Comparison of ENCODE assay signal across 1 cellular context in the genomic region with DNA sequence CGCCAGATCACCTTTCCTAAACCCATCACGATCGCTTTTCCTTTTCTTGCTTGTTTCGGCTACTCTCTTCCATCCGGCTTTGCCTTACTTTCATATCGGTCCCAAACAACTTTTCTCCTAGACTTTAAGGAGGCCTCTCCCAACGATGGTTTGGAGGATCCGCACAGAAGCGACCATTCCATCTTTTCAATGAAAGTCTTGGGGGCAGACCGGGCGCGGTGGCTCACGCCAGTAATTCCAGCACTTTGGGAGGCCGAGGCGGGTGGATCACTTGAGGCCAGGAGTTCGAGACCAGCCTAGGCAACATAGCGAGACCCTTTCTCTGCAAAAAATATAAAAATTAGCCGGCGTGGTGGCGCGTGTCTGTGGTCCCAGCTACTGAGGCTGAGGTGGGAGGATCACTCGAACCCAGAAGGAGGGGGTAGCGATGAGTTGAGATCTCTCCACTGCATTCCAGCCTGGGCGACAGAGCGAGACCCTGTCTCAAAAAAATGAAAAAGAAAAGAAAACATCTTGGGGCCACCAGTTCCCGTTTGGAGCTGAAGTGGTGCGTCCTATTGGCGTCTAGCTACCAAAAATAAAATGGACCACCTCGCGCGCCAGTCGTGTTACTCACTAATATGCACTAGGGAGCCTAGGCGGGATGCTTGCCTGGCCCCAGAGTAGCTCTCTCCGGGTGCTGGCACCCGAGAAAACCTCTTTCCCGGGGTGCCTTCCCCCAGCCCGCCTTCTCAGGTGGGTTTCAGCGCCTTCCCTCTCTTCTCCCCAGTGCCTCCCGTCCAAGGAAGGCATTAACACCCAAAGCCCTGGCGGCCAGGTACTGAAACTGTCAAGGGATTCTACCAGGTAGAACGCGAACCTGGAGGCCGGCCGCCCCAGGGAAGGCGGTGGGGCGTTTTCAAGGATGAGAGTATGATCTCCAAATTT.
TF ChIP-seq lines count a peak whose summit lies in the region.

No MANE protein-coding gene starts in this region.

TF ChIP-seq in HepG2, 621 proteins besides CTCF, POLR2A, EP300 and RAD21 (continued from another document and continues in another):
- TF ChIP-seq, protein P1, sequence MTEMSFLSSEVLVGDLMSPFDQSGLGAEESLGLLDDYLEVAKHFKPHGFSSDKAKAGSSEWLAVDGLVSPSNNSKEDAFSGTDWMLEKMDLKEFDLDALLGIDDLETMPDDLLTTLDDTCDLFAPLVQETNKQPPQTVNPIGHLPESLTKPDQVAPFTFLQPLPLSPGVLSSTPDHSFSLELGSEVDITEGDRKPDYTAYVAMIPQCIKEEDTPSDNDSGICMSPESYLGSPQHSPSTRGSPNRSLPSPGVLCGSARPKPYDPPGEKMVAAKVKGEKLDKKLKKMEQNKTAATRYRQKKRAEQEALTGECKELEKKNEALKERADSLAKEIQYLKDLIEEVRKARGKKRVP (CRISPR knock-in tag; IDR thresholded peaks at IDR 0.05): no peak
- TF ChIP-seq RXRA (CRISPR knock-in tag; IDR thresholded peaks at IDR 0.05) (no peak), SETDB1 (CRISPR knock-in tag; IDR thresholded peaks at IDR 0.05; ENCODE audit: borderline replicate concordance) (no peak), CCAR2 (optimal IDR thresholded peaks at IDR 0.05; ENCODE audit: low read depth, low read length) (no peak), ZFYVE20 (CRISPR knock-in tag; IDR thresholded peaks at IDR 0.05; ENCODE audit: borderline replicate concordance, low read depth) (no peak), ZNF572 (CRISPR knock-in tag; IDR thresholded peaks at IDR 0.05) (0 out of 2 replicates have a peak, but pooled peaks have one; percentile 42), ARID2 (CRISPR knock-in tag; IDR thresholded peaks at IDR 0.05; ENCODE audit: borderline replicate concordance) (no peak), ZNF446 (CRISPR knock-in tag; IDR thresholded peaks at IDR 0.05) (no peak), NRL (CRISPR knock-in tag; IDR thresholded peaks at IDR 0.05; ENCODE audit: borderline replicate concordance) (no peak), PHB2 (IDR thresholded peaks at IDR 0.05; ENCODE audit: partially characterized antibody) (no peak), TMF1 (CRISPR knock-in tag; IDR thresholded peaks at IDR 0.05; ENCODE audit: low read depth) (no peak), SKI (IDR thresholded peaks at IDR 0.05; ENCODE audit: partially characterized antibody) (no peak), NFYC (CRISPR knock-in tag; IDR thresholded peaks at IDR 0.05) (no peak), SCMH1 (CRISPR knock-in tag; IDR thresholded peaks at IDR 0.05; ENCODE audit: borderline replicate concordance) (no peak), MXI1 (IDR thresholded peaks at IDR 0.05; ENCODE audit: borderline replicate concordance, low read depth, low read length) (no peak), ZNF564 (CRISPR knock-in tag; IDR thresholded peaks at IDR 0.05) (peak; percentile 14; the same call in 1 of the 2 replicates), ZNF75D (CRISPR knock-in tag; IDR thresholded peaks at IDR 0.05; ENCODE audit: borderline replicate concordance) (no peak), ZNF496 (CRISPR knock-in tag; IDR thresholded peaks at IDR 0.05; ENCODE audit: insufficient replicate concordance) (no peak), ZNF788 (CRISPR knock-in tag; IDR thresholded peaks at IDR 0.05; ENCODE audit: borderline replicate concordance) (no peak), ATF1 (CRISPR knock-in tag; IDR thresholded peaks at IDR 0.05) (no peak), SUZ12 (IDR thresholded peaks at IDR 0.05; ENCODE audit: low read depth, low read length) (no peak), TSC22D2 (CRISPR knock-in tag; IDR thresholded peaks at IDR 0.05; ENCODE audit: borderline replicate concordance) (no peak), ZNF33A (CRISPR knock-in tag; IDR thresholded peaks at IDR 0.05; ENCODE audit: borderline replicate concordance) (no peak), MIXL1 (CRISPR knock-in tag; IDR thresholded peaks at IDR 0.05) (0 out of 2 replicates have a peak, but pooled peaks have one; percentile 14), MZF1 (CRISPR knock-in tag; IDR thresholded peaks at IDR 0.05; ENCODE audit: borderline replicate concordance) (no peak), MIER2 (CRISPR knock-in tag; IDR thresholded peaks at IDR 0.05) (0 out of 2 replicates have a peak, but pooled peaks have one; percentile 6)
- TF ChIP-seq, protein P2, sequence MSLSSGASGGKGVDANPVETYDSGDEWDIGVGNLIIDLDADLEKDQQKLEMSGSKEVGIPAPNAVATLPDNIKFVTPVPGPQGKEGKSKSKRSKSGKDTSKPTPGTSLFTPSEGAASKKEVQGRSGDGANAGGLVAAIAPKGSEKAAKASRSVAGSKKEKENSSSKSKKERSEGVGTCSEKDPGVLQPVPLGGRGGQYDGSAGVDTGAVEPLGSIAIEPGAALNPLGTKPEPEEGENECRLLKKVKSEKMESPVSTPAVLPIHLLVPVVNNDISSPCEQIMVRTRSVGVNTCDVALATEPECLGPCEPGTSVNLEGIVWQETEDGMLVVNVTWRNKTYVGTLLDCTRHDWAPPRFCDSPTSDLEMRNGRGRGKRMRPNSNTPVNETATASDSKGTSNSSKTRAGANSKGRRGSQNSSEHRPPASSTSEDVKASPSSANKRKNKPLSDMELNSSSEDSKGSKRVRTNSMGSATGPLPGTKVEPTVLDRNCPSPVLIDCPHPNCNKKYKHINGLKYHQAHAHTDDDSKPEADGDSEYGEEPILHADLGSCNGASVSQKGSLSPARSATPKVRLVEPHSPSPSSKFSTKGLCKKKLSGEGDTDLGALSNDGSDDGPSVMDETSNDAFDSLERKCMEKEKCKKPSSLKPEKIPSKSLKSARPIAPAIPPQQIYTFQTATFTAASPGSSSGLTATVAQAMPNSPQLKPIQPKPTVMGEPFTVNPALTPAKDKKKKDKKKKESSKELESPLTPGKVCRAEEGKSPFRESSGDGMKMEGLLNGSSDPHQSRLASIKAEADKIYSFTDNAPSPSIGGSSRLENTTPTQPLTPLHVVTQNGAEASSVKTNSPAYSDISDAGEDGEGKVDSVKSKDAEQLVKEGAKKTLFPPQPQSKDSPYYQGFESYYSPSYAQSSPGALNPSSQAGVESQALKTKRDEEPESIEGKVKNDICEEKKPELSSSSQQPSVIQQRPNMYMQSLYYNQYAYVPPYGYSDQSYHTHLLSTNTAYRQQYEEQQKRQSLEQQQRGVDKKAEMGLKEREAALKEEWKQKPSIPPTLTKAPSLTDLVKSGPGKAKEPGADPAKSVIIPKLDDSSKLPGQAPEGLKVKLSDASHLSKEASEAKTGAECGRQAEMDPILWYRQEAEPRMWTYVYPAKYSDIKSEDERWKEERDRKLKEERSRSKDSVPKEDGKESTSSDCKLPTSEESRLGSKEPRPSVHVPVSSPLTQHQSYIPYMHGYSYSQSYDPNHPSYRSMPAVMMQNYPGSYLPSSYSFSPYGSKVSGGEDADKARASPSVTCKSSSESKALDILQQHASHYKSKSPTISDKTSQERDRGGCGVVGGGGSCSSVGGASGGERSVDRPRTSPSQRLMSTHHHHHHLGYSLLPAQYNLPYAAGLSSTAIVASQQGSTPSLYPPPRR (CRISPR knock-in tag; IDR thresholded peaks at IDR 0.05; ENCODE audit: borderline replicate concordance): no peak
- TF ChIP-seq, protein P3, sequence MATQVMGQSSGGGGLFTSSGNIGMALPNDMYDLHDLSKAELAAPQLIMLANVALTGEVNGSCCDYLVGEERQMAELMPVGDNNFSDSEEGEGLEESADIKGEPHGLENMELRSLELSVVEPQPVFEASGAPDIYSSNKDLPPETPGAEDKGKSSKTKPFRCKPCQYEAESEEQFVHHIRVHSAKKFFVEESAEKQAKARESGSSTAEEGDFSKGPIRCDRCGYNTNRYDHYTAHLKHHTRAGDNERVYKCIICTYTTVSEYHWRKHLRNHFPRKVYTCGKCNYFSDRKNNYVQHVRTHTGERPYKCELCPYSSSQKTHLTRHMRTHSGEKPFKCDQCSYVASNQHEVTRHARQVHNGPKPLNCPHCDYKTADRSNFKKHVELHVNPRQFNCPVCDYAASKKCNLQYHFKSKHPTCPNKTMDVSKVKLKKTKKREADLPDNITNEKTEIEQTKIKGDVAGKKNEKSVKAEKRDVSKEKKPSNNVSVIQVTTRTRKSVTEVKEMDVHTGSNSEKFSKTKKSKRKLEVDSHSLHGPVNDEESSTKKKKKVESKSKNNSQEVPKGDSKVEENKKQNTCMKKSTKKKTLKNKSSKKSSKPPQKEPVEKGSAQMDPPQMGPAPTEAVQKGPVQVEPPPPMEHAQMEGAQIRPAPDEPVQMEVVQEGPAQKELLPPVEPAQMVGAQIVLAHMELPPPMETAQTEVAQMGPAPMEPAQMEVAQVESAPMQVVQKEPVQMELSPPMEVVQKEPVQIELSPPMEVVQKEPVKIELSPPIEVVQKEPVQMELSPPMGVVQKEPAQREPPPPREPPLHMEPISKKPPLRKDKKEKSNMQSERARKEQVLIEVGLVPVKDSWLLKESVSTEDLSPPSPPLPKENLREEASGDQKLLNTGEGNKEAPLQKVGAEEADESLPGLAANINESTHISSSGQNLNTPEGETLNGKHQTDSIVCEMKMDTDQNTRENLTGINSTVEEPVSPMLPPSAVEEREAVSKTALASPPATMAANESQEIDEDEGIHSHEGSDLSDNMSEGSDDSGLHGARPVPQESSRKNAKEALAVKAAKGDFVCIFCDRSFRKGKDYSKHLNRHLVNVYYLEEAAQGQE (IDR thresholded peaks at IDR 0.05; ENCODE audit: borderline replicate concordance in 1 of 2, low read depth in 1 of 2, low read length in 2 of 2): 0 out of 4 replicates have a peak, but pooled peaks of 1 of the 2 experiments have one; percentile 2
- TF ChIP-seq, protein P4, sequence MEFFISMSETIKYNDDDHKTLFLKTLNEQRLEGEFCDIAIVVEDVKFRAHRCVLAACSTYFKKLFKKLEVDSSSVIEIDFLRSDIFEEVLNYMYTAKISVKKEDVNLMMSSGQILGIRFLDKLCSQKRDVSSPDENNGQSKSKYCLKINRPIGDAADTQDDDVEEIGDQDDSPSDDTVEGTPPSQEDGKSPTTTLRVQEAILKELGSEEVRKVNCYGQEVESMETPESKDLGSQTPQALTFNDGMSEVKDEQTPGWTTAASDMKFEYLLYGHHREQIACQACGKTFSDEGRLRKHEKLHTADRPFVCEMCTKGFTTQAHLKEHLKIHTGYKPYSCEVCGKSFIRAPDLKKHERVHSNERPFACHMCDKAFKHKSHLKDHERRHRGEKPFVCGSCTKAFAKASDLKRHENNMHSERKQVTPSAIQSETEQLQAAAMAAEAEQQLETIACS (CRISPR knock-in tag; IDR thresholded peaks at IDR 0.05): no peak
- TF ChIP-seq, protein P5, sequence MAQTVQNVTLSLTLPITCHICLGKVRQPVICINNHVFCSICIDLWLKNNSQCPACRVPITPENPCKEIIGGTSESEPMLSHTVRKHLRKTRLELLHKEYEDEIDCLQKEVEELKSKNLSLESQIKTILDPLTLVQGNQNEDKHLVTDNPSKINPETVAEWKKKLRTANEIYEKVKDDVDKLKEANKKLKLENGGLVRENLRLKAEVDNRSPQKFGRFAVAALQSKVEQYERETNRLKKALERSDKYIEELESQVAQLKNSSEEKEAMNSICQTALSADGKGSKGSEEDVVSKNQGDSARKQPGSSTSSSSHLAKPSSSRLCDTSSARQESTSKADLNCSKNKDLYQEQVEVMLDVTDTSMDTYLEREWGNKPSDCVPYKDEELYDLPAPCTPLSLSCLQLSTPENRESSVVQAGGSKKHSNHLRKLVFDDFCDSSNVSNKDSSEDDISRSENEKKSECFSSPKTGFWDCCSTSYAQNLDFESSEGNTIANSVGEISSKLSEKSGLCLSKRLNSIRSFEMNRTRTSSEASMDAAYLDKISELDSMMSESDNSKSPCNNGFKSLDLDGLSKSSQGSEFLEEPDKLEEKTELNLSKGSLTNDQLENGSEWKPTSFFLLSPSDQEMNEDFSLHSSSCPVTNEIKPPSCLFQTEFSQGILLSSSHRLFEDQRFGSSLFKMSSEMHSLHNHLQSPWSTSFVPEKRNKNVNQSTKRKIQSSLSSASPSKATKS (CRISPR knock-in tag; IDR thresholded peaks at IDR 0.05): no peak
- TF ChIP-seq, protein P6, sequence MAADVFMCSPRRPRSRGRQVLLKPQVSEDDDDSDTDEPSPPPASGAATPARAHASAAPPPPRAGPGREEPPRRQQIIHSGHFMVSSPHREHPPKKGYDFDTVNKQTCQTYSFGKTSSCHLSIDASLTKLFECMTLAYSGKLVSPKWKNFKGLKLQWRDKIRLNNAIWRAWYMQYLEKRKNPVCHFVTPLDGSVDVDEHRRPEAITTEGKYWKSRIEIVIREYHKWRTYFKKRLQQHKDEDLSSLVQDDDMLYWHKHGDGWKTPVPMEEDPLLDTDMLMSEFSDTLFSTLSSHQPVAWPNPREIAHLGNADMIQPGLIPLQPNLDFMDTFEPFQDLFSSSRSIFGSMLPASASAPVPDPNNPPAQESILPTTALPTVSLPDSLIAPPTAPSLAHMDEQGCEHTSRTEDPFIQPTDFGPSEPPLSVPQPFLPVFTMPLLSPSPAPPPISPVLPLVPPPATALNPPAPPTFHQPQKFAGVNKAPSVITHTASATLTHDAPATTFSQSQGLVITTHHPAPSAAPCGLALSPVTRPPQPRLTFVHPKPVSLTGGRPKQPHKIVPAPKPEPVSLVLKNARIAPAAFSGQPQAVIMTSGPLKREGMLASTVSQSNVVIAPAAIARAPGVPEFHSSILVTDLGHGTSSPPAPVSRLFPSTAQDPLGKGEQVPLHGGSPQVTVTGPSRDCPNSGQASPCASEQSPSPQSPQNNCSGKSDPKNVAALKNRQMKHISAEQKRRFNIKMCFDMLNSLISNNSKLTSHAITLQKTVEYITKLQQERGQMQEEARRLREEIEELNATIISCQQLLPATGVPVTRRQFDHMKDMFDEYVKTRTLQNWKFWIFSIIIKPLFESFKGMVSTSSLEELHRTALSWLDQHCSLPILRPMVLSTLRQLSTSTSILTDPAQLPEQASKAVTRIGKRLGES (CRISPR knock-in tag; IDR thresholded peaks at IDR 0.05; ENCODE audit: borderline replicate concordance): no peak
- TF ChIP-seq, protein P7, sequence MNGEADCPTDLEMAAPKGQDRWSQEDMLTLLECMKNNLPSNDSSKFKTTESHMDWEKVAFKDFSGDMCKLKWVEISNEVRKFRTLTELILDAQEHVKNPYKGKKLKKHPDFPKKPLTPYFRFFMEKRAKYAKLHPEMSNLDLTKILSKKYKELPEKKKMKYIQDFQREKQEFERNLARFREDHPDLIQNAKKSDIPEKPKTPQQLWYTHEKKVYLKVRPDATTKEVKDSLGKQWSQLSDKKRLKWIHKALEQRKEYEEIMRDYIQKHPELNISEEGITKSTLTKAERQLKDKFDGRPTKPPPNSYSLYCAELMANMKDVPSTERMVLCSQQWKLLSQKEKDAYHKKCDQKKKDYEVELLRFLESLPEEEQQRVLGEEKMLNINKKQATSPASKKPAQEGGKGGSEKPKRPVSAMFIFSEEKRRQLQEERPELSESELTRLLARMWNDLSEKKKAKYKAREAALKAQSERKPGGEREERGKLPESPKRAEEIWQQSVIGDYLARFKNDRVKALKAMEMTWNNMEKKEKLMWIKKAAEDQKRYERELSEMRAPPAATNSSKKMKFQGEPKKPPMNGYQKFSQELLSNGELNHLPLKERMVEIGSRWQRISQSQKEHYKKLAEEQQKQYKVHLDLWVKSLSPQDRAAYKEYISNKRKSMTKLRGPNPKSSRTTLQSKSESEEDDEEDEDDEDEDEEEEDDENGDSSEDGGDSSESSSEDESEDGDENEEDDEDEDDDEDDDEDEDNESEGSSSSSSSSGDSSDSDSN (CRISPR knock-in tag; IDR thresholded peaks at IDR 0.05): no peak
- TF ChIP-seq, protein P8, sequence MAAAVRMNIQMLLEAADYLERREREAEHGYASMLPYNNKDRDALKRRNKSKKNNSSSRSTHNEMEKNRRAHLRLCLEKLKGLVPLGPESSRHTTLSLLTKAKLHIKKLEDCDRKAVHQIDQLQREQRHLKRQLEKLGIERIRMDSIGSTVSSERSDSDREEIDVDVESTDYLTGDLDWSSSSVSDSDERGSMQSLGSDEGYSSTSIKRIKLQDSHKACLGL (CRISPR knock-in tag; IDR thresholded peaks at IDR 0.05): no peak
